In genomic region chr11:17230867-17231851, GRCh38 we compare ENCODE assay signal across 8 cellular contexts. TPM values are rescaled to one million over a fixed set of nuclear protein-coding genes. Genes with fewer than 3 reads are reported as not detected.
DNase-seq lines count a peak whose midpoint lies in the region; ATAC-seq, FAIRE-seq and TF ChIP-seq lines count a peak whose summit lies in the region.

No MANE protein-coding gene starts in this region.

- SMC1A ChIA-PET in GM12878 (lab: Charles Lee; ENCODE audit: uncharacterized antibody, unreplicated experiment), result interaction anchor here (0.8 to 2.1 kb wide), 12 partner anchors 11 to 300 kb away, joined by 3 to 15 read pairs (median 6); no protein-coding TSS in a partner anchor

- no peaks in the 10 kb centered on the region for H4K20me1 ChIP-seq in GM12878 (ENCODE audit: control insufficient read depth, insufficient read depth)

- H3K4me2 ChIP-seq in GM12878 (ENCODE audit: control insufficient read depth, insufficient read depth), result no peak overlapping the region

- BruUV-seq in GM12878 (replicated peaks; lab: Mats Ljungman, UMichigan), result no TSS peak

- in situ Hi-C loops in KBM-7 (cut with MboI; ENCODE audit: low pct_unique_long_range_greater_than_20kb, low sequenced_read_pairs), result no loop called here
- in situ Hi-C loops in GM12878 (cut with MboI), result no loop called here

- no peaks in the 10 kb centered on the region for H3K36me3 ChIP-seq in GM12878 (ENCODE audit: control insufficient read depth in 2 of 2, insufficient read depth in 2 of 2, low read length in 1 of 2)

- no peak overlapping the region for H3K9ac ChIP-seq in GM12878 (ENCODE audit: control insufficient read depth, insufficient read depth, low read length)

- TF ChIP-seq RAD21 in GM12878 (IDR thresholded peaks at IDR 0.05; ENCODE audit: insufficient read depth, low read depth, low read length), result 0 out of 2 replicates have a peak, but pooled peaks have one; percentile 8

- ATAC-seq in GM18499 (IDR thresholded peaks at IDR 0.05; ENCODE audit: insufficient read depth, unreplicated experiment) (peak; percentile 91), GM21717 (IDR thresholded peaks at IDR 0.05; ENCODE audit: unreplicated experiment) (peak; percentile 96), GM12878 (peak; percentile 97)

- RAD21 ChIA-PET in GM12878 (lab: Charles Lee; ENCODE audit: unreplicated experiment), result interaction anchor here (0.8 to 1.8 kb wide), 7 partner anchors 18 to 297 kb away, joined by 3 to 13 read pairs (median 4); partner anchors contain the start of gene KCNJ11

- no peaks in the 10 kb centered on the region; the same call in 2 of the 3 replicates for H3K9me3 ChIP-seq in GM12878 (replicated peaks; ENCODE audit: control insufficient read depth, insufficient read depth, low read length)

- peak; percentile 34 for DNase-seq in KBM-7
- peak; percentile 76 for DNase-seq in GM12878 (ENCODE audit: low read depth, low spot score)
- no peak for DNase-seq in frontal cortex (ENCODE audit: low spot score in 2 of 2)
- DNase-seq in coronary artery (ENCODE audit: low spot score), result no peak
- no peak for DNase-seq in GOT3 (lab: John Stamatoyannopoulos, UW)
- no peak for DNase-seq in AG08395 (ENCODE audit: low spot score)

- peaks cover 15% of the 10 kb centered on the region for H3K4me1 ChIP-seq in GM12878 (ENCODE audit: control insufficient read depth, insufficient read depth, low read length)

- H2AFZ ChIP-seq in GM12878 (ENCODE audit: control insufficient read depth, low read depth, low read length), result no peak overlapping the region

- WGBS in GM12878 (ENCODE audit: insufficient coverage, insufficient replicate concordance, low lambda C conversion rate, missing lambda C conversion rate), result 3% methylated on average over 3 of the region's 3 CpGs

- CTCF ChIA-PET in GM12878 (lab: Yijun Ruan, JAX), result interaction anchor here (0.9 to 3.0 kb wide), 28 partner anchors 9 to 364 kb away, joined by 3 to 40 read pairs (median 5); partner anchors contain the start of gene NUCB2

- FAIRE-seq in GM12878 (lab: Jason Lieb, UNC), result peak; percentile 44
- no peak for FAIRE-seq in frontal cortex (lab: Jason Lieb, UNC)

- POLR2A ChIA-PET in GM12878 (lab: Charles Lee), result interaction anchor here (0.6 to 1.1 kb wide), 2 partner anchors 36 to 47 kb away, joined by 3 to 5 read pairs; no protein-coding TSS in a partner anchor

- H3K4me3 ChIP-seq in GM12878 (no peak overlapping the region), coronary artery (no peak overlapping the region)

- TF ChIP-seq POLR2A in GM12878 (IDR thresholded peaks at IDR 0.05; ENCODE audit: low read depth, low read length), result no peak

- intact Hi-C loops in GM12878 (cut with micrococcal nuclease; ENCODE audit: unreplicated experiment), result loop anchor here (1.0 to 5.0 kb wide), 5 partner anchors 66 to 297 kb away; partner anchors contain the start of gene NCR3LG1

- peak; percentile 49 to 81; a peak in 3 of 4 replicates for TF ChIP-seq EP300 in GM12878 (IDR thresholded peaks at IDR 0.05; ENCODE audit: borderline replicate concordance in 1 of 2, control insufficient read depth in 1 of 2, low read depth in 2 of 2, low read length in 2 of 2)

- TF ChIP-seq CTCF in GM12878 (IDR thresholded peaks at IDR 0.05 in 2 of 3, conservative IDR thresholded peaks at IDR 0.05 in 1 of 3; ENCODE audit: control insufficient read depth in 2 of 3, extremely low read depth in 1 of 3, insufficient read depth in 1 of 3, low read depth in 3 of 3, low read length in 3 of 3) (no peak), coronary artery (IDR thresholded peaks at IDR 0.05) (no peak)

- no peaks in the 10 kb centered on the region for H3K79me2 ChIP-seq in GM12878 (ENCODE audit: control insufficient read depth, insufficient read depth, low read length)

- no peaks in the 10 kb centered on the region; a peak in 1 of 4 replicates for H3K27me3 ChIP-seq in GM12878 (replicated peaks in 1 of 2; ENCODE audit: control insufficient read depth in 2 of 2, insufficient read depth in 2 of 2, low read length in 1 of 2)

- H3K27ac ChIP-seq in GM12878 (ENCODE audit: control insufficient read depth, insufficient read depth) (no peak overlapping the region), coronary artery (no peak overlapping the region)

TF ChIP-seq in GM12878, 131 proteins besides CTCF, POLR2A, EP300 and RAD21 (continues in another document):
- no peak for TF ChIP-seq GATAD2B (conservative IDR thresholded peaks at IDR 0.05; ENCODE audit: low read depth)
- no peak for TF ChIP-seq IRF3 (IDR thresholded peaks at IDR 0.05)
- no peak for TF ChIP-seq ELK1 (IDR thresholded peaks at IDR 0.05; ENCODE audit: low read depth, low read length)
- TF ChIP-seq ZNF217 (IDR thresholded peaks at IDR 0.05), result peak; percentile 40; the same call in 1 of the 2 replicates
- no peak for TF ChIP-seq E2F8 (IDR thresholded peaks at IDR 0.05; ENCODE audit: low read depth, partially characterized antibody)
- peak; percentile 80 for TF ChIP-seq DPF2 (IDR thresholded peaks at IDR 0.05)

RNA-seq across cellular contexts. Expression of gene PIK3C2A, which starts 23.4 kb away (rescaled TPM):
- total RNA-seq in GM12878 (2013; cell fraction: nucleolus; rRNA removed), result 143 and 149 TPM in 2 replicates
- total RNA-seq in GM12878 (2014; rRNA removed) (9.6 and 15.5 TPM in 2 replicates), GM12878 (2014; rRNA removed; fragmentation: Illumina TruSeq; extraction: Trizol) (15.2 and 19.0 TPM in 2 replicates), GM12878 (2021) (13.1 and 14.4 TPM in 2 replicates), frontal cortex (37.9 TPM)
- 5.3 TPM for polyA plus RNA-seq in GM12878 (2011; ENCODE audit: low read depth)
- polyA plus RNA-seq in GM12878 (2011; rRNA removed) (20.6 and 33.6 TPM in 2 replicates), GM12878 (2014; fragmentation: Illumina TruSeq; extraction: Trizol) (10.9 and 16.0 TPM in 2 replicates), GM12878 (2014; fragmentation: Nextera tagmentation; extraction: Ambion mirVana) (1 to 10 TPM; 1.6 to 2.5 TPM), GM12878 (2014; rRNA removed) (4.8 and 6.9 TPM in 2 replicates), GM12878 (2016; fragmentation: Nextera tagmentation; extraction: Ambion mirVana) (1 to 10 TPM; 7.3 to 8.6 TPM)
- 5.4 and 7.4 TPM in 2 replicates for polyA plus RNA-seq in GM12878 (2011; cell fraction: cytosol; rRNA removed)
- 14.8 and 16.4 TPM in 2 replicates for polyA plus RNA-seq in GM12878 (2011; cell fraction: nucleus; rRNA removed)
- polyA plus RNA-seq in GM12878 (2012), result 10.0 and 11.3 TPM in 2 replicates
- polyA minus RNA-seq in GM12878 (2011; rRNA and poly(A)+ RNA removed), result 18.5 and 23.2 TPM in 2 replicates
- polyA minus RNA-seq in GM12878 (2011; cell fraction: cytosol; rRNA and poly(A)+ RNA removed), result 7.4 and 8.7 TPM in 2 replicates
- polyA minus RNA-seq in GM12878 (2011; cell fraction: nucleus; rRNA and poly(A)+ RNA removed), result 14.1 and 19.9 TPM in 2 replicates

RNA-seq across cellular contexts. Expression of gene NUCB2, which starts 45.4 kb away (rescaled TPM):
- 29.9 and 30.1 TPM in 2 replicates for total RNA-seq in GM12878 (2013; cell fraction: nucleolus; rRNA removed)
- total RNA-seq in GM12878 (2014; rRNA removed) (16.0 and 30.6 TPM in 2 replicates), GM12878 (2014; rRNA removed; fragmentation: Illumina TruSeq; extraction: Trizol) (46.8 and 47.2 TPM in 2 replicates), GM12878 (2021) (29.8 and 33.6 TPM in 2 replicates), frontal cortex (83.6 TPM)
- 30.0 TPM for polyA plus RNA-seq in GM12878 (2011; ENCODE audit: low read depth)
- polyA plus RNA-seq in GM12878 (2011; rRNA removed) (59.5 and 79.1 TPM in 2 replicates), GM12878 (2014; fragmentation: Illumina TruSeq; extraction: Trizol) (44.5 and 59.8 TPM in 2 replicates), GM12878 (2014; fragmentation: Nextera tagmentation; extraction: Ambion mirVana) (10 to 100 TPM; 57.5 to 66.4 TPM), GM12878 (2014; rRNA removed) (27.0 and 27.9 TPM in 2 replicates), GM12878 (2016; fragmentation: Nextera tagmentation; extraction: Ambion mirVana) (10 to 100 TPM; 73.6 to 74.1 TPM)
- 18.0 and 20.1 TPM in 2 replicates for polyA plus RNA-seq in GM12878 (2011; cell fraction: cytosol; rRNA removed)
- polyA plus RNA-seq in GM12878 (2011; cell fraction: nucleus; rRNA removed), result 14.1 and 15.3 TPM in 2 replicates
- 36.0 and 45.7 TPM in 2 replicates for polyA plus RNA-seq in GM12878 (2012)
- 31.2 and 57.3 TPM in 2 replicates for polyA minus RNA-seq in GM12878 (2011; rRNA and poly(A)+ RNA removed)
- polyA minus RNA-seq in GM12878 (2011; cell fraction: cytosol; rRNA and poly(A)+ RNA removed), result 14.3 and 15.4 TPM in 2 replicates
- 9.2 and 13.5 TPM in 2 replicates for polyA minus RNA-seq in GM12878 (2011; cell fraction: nucleus; rRNA and poly(A)+ RNA removed)

Comparison
In these comparisons a context has a peak if more than half of its experiments do, and no peak if none do; other contexts are left out.
1. DNase-seq: peak in KBM-7 (single experiment) and GM12878 (single experiment); none in frontal cortex (0 of 2), coronary artery (single experiment), GOT3 (single experiment) and AG08395 (single experiment).
2. Peak in every context shown above with its lines, with median percentiles within 50 percentile points of each other: ATAC-seq.